In the genomic region with DNA sequence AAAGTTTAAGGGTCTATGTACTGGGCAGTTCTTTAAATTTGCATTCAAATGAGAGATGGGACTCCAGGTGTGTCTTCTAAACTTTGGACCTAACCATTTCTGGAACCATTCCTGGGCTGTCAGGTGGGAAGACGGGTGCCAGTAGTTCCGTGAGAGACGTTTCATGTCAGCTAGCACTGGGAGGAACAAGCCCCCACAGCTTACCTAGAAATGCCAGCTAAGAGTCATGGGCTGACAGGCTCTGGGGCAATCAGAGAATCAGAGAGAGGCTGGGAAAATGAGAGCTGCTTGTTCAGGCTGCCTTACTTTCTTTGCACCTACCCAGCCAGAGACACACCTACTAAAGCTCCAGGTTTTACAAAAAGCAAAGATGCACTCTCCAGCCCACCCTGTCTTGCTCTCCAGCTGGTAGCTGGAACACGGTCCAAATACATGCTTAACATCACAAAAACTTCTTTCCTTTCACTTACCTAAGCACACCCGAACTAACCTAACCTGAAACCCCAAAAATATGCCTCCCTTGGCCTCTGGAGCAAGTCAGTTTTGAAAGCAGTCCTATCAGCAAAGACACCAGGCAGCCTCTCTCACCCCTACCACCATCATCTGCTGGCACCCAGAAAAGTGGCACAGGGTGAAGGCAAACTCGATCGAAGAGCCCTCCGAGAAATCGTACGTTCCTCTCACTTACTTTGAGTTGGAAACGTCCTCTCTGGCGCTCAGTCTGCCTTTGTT, we compare ENCODE assay signal across 8 cellular contexts. TPM values are rescaled to one million over a fixed set of nuclear protein-coding genes. Genes with fewer than 3 reads are reported as not detected.
DNase-seq lines count a peak whose midpoint lies in the region; ATAC-seq and TF ChIP-seq lines count a peak whose summit lies in the region.

No MANE protein-coding gene starts in this region.

- POLR2A ChIA-PET in naive thymus-derived CD8-positive, alpha-beta T cell (lab: Charles Lee), result no interaction called here

- intact Hi-C loops in upper lobe of right lung (cut with DNase I), result no loop called here

- peak; percentile 68 for DNase-seq in NCI-H2107 treated with DMSO at 0.1 percent for 48 hours (lab: John Stamatoyannopoulos, UW; ENCODE audit: unreplicated experiment)
- DNase-seq in NCI-H2107 (lab: John Stamatoyannopoulos, UW), result no peak
- no peak for DNase-seq in fibroblast of mammary gland (ENCODE audit: low read depth)
- no peak for DNase-seq in upper lobe of right lung
- DNase-seq in naive thymus-derived CD8-positive, alpha-beta T cell, result no peak
- DNase-seq in stimulated activated CD4-positive, alpha-beta T cell treated with anti-CD3 and anti-CD28 coated beads, Interleukin-12 subunit alpha, Interleukin-12 subunit beta, amount 100 ng/mL, for 4 hours, result no peak
- no peak for DNase-seq in epidermal melanocyte (ENCODE audit: insufficient read length, low spot score)

- no peak overlapping the region for H3K27ac Mint-ChIP-seq in naive thymus-derived CD8-positive, alpha-beta T cell

- H3K36me3 Mint-ChIP-seq in naive thymus-derived CD8-positive, alpha-beta T cell, result no peaks in the 10 kb centered on the region

- H3K4me1 Mint-ChIP-seq in naive thymus-derived CD8-positive, alpha-beta T cell, result peaks cover 0 to 6% (median under 1%) of the 10 kb centered on the region in 4 donors

- H3K9ac ChIP-seq in muscle layer of colon (ENCODE audit: low read length), result peak overlapping the region; percentile 54

- H3K4me3 ChIP-seq in fibroblast of mammary gland (ENCODE audit: control insufficient read depth, low read depth, low read length) (peak overlapping the region; percentile 46), muscle layer of colon (ENCODE audit: low read depth in 1 of 2, low read length in 2 of 2) (peak overlapping the region; percentile 43 to 90), upper lobe of right lung (peak overlapping the region; percentile 32)

- H3K9me3 ChIP-seq in muscle layer of colon (ENCODE audit: low read length) (no peaks in the 10 kb centered on the region), upper lobe of right lung (no peaks in the 10 kb centered on the region)

- TF ChIP-seq CTCF in fibroblast of mammary gland (conservative IDR thresholded peaks at IDR 0.05; ENCODE audit: control insufficient read depth, insufficient read depth, low read depth, low read length) (no peak), upper lobe of right lung (IDR thresholded peaks at IDR 0.05) (no peak)

- H3K27me3 ChIP-seq in muscle layer of colon (ENCODE audit: control insufficient read depth in 1 of 2, insufficient read depth in 2 of 2, low read length in 2 of 2) (no peaks in the 10 kb centered on the region), upper lobe of right lung (peaks cover 13% of the 10 kb centered on the region)

- H3K27ac ChIP-seq in muscle layer of colon (ENCODE audit: low read depth, low read length), result peak overlapping the region; percentile 1
- no peak overlapping the region for H3K27ac ChIP-seq in upper lobe of right lung

- H3K4me3 Mint-ChIP-seq in naive thymus-derived CD8-positive, alpha-beta T cell, result no peak overlapping the region

- no peaks in the 10 kb centered on the region for H3K36me3 ChIP-seq in muscle layer of colon (ENCODE audit: insufficient read depth, low read length)
- H3K36me3 ChIP-seq in upper lobe of right lung, result no peaks in the 10 kb centered on the region

- H3K9me3 Mint-ChIP-seq in naive thymus-derived CD8-positive, alpha-beta T cell, result peaks cover 0 to 7% (median 0%) of the 10 kb centered on the region in 9 donors

- no peaks in the 10 kb centered on the region for H3K4me1 ChIP-seq in muscle layer of colon (ENCODE audit: insufficient read depth, low read length)
- no peaks in the 10 kb centered on the region for H3K4me1 ChIP-seq in upper lobe of right lung

- ATAC-seq in upper lobe of right lung, result no peak
- ATAC-seq in naive thymus-derived CD8-positive, alpha-beta T cell, result no peak

- peaks cover 2 to 27% (median 6%) of the 10 kb centered on the region in 5 donors for H3K27me3 Mint-ChIP-seq in naive thymus-derived CD8-positive, alpha-beta T cell

RNA-seq across cellular contexts. Expression of gene PTN, which starts 0.6 kb away (rescaled TPM):
- 5.4 TPM for total RNA-seq in upper lobe of right lung
- not detected for total RNA-seq in naive thymus-derived CD8-positive, alpha-beta T cell
- polyA plus RNA-seq in naive thymus-derived CD8-positive, alpha-beta T cell, result not detected
